In genomic region chr6:29793036-29793356, GRCh38 we compare ENCODE assay signal across 8 cellular contexts. TPM values are rescaled to one million over a fixed set of nuclear protein-coding genes. Genes with fewer than 3 reads are reported as not detected.
DNase-seq lines count a peak whose midpoint lies in the region; ATAC-seq, FAIRE-seq and TF ChIP-seq lines count a peak whose summit lies in the region.

No MANE protein-coding gene starts in this region.

- H2AFZ ChIP-seq in astrocyte (ENCODE audit: low read depth, low read length): no peak overlapping the region

- 39% methylated on average over 11 of the region's 11 CpGs for WGBS in thymus

- no peaks in the 10 kb centered on the region for H3K79me2 ChIP-seq in astrocyte (ENCODE audit: insufficient read depth, low read length)

- H3K4me3 ChIP-seq in astrocyte (ENCODE audit: insufficient read depth, low read depth, low read length): no peak overlapping the region
- peak overlapping the region; percentile 54 for H3K4me3 ChIP-seq in kidney epithelial cell (ENCODE audit: low read depth, low read length)
- H3K4me3 ChIP-seq in thymus (ENCODE audit: low read length): peak overlapping the region; percentile 52

- DNase-seq in activated CD4-positive, alpha-beta T cell treated with anti-CD3 and anti-CD28 coated beads, Interleukin-2, amount 10 ng/mL, durations not matched to agents 24 days and 14 days: no peak
- no peak for DNase-seq in activated CD4-positive, alpha-beta T cell treated with anti-CD3 and anti-CD28 coated beads, Interleukin-2, amount 50 U/mL, for 1 hour
- DNase-seq in astrocyte (ENCODE audit: low read depth) (no peak), kidney epithelial cell (ENCODE audit: low read depth) (no peak), NCI-H1092 (lab: John Stamatoyannopoulos, UW) (no peak)

- ATAC-seq in GM19351 (IDR thresholded peaks at IDR 0.05; ENCODE audit: unreplicated experiment): no peak
- ATAC-seq in GM21526 (IDR thresholded peaks at IDR 0.05; ENCODE audit: low FRiP score, unreplicated experiment): no peak

- H3K27me3 ChIP-seq in astrocyte (ENCODE audit: insufficient read depth, low read length) (peaks cover 31% of the 10 kb centered on the region), kidney epithelial cell (ENCODE audit: control insufficient read depth, insufficient read depth, low read length) (peaks cover 15% of the 10 kb centered on the region), thymus (ENCODE audit: control insufficient read depth, insufficient read depth) (peaks cover 21% of the 10 kb centered on the region)

- no peaks in the 10 kb centered on the region for H3K9me3 ChIP-seq in astrocyte (ENCODE audit: insufficient read depth, low read depth, low read length)
- no peaks in the 10 kb centered on the region for H3K9me3 ChIP-seq in thymus (ENCODE audit: control insufficient read depth)

- no peak for FAIRE-seq in astrocyte (lab: Jason Lieb, UNC)

- H3K4me1 ChIP-seq in astrocyte (ENCODE audit: insufficient read depth, low read length) (no peaks in the 10 kb centered on the region), thymus (ENCODE audit: control insufficient read depth, insufficient read depth, low read length) (peaks cover 3% of the 10 kb centered on the region)

- H3K36me3 Mint-ChIP-seq in activated CD4-positive, alpha-beta T cell treated with anti-CD3 and anti-CD28 coated beads, Interleukin-2, amount 10 ng/mL, durations not matched to agents 24 days and 14 days (ENCODE audit: low read depth): no peaks in the 10 kb centered on the region
- H3K36me3 Mint-ChIP-seq in astrocyte (ENCODE audit: low read depth, unreplicated experiment): no peaks in the 10 kb centered on the region

- no peak overlapping the region for H3K9ac ChIP-seq in astrocyte (ENCODE audit: low read length)

- intact Hi-C loops in activated CD4-positive, alpha-beta T cell treated with anti-CD3 and anti-CD28 coated beads, Interleukin-2, amount 10 ng/mL, durations not matched to agents 24 days and 14 days (cut with micrococcal nuclease): no loop called here

- H3K4me3 Mint-ChIP-seq in activated CD4-positive, alpha-beta T cell treated with anti-CD3 and anti-CD28 coated beads, Interleukin-2, amount 10 ng/mL, durations not matched to agents 24 days and 14 days: peak overlapping the region; percentile 87
- peak overlapping the region; percentile 61 for H3K4me3 Mint-ChIP-seq in astrocyte (ENCODE audit: unreplicated experiment)

- H3K27ac Mint-ChIP-seq in activated CD4-positive, alpha-beta T cell treated with anti-CD3 and anti-CD28 coated beads, Interleukin-2, amount 10 ng/mL, durations not matched to agents 24 days and 14 days: no peak overlapping the region
- H3K27ac Mint-ChIP-seq in astrocyte (ENCODE audit: unreplicated experiment): no peak overlapping the region

- no peak for TF ChIP-seq CTCF in astrocyte (IDR thresholded peaks at IDR 0.05; ENCODE audit: insufficient read depth, low read depth, low read length)
- TF ChIP-seq CTCF in kidney epithelial cell (IDR thresholded peaks at IDR 0.05; ENCODE audit: insufficient read depth, low read length, poor library complexity, severe bottlenecking): no peak

- H3K27me3 Mint-ChIP-seq in activated CD4-positive, alpha-beta T cell treated with anti-CD3 and anti-CD28 coated beads, Interleukin-2, amount 10 ng/mL, durations not matched to agents 24 days and 14 days: peaks cover 50% of the 10 kb centered on the region
- H3K27me3 Mint-ChIP-seq in astrocyte (ENCODE audit: low read depth, unreplicated experiment): peaks cover 44% of the 10 kb centered on the region

- H3K9me3 Mint-ChIP-seq in activated CD4-positive, alpha-beta T cell treated with anti-CD3 and anti-CD28 coated beads, Interleukin-2, amount 10 ng/mL, durations not matched to agents 24 days and 14 days: peaks cover 7% of the 10 kb centered on the region
- H3K9me3 Mint-ChIP-seq in astrocyte (ENCODE audit: unreplicated experiment): peaks cover 8% of the 10 kb centered on the region

- no peaks in the 10 kb centered on the region for H3K36me3 ChIP-seq in astrocyte (ENCODE audit: insufficient read depth, low read length)
- H3K36me3 ChIP-seq in kidney epithelial cell (ENCODE audit: control insufficient read depth, insufficient read depth, low read length): no peaks in the 10 kb centered on the region
- no peaks in the 10 kb centered on the region for H3K36me3 ChIP-seq in thymus (ENCODE audit: control insufficient read depth, insufficient read depth)

- H3K27ac ChIP-seq in astrocyte (ENCODE audit: low read depth, low read length): no peak overlapping the region
- H3K27ac ChIP-seq in thymus (ENCODE audit: low read depth): no peak overlapping the region

- peak overlapping the region; percentile 70 for H3K4me2 ChIP-seq in astrocyte (ENCODE audit: low read length)

- H3K4me1 Mint-ChIP-seq in activated CD4-positive, alpha-beta T cell treated with anti-CD3 and anti-CD28 coated beads, Interleukin-2, amount 10 ng/mL, durations not matched to agents 24 days and 14 days: peaks cover 10% of the 10 kb centered on the region
- peaks cover 8% of the 10 kb centered on the region for H3K4me1 Mint-ChIP-seq in astrocyte (ENCODE audit: low read depth, unreplicated experiment)

- H4K20me1 ChIP-seq in astrocyte (ENCODE audit: insufficient read depth, low read length): no peaks in the 10 kb centered on the region

RNA-seq across cellular contexts. Expression of gene HLA-G, which starts 34.6 kb away (rescaled TPM):
- 0.85 and 1.2 TPM in 2 replicates for total RNA-seq in activated CD4-positive, alpha-beta T cell treated with anti-CD3 and anti-CD28 coated beads, Interleukin-2, amount 10 ng/mL, durations not matched to agents 24 days and 14 days
- 0.79 and 0.89 TPM in 2 replicates for total RNA-seq in astrocyte
- total RNA-seq in kidney epithelial cell: 0.75 and 1.1 TPM in 2 replicates
- 6.3 TPM for polyA plus RNA-seq in thymus
